ENCODE assay signal across 11 cellular contexts in the genomic region with DNA sequence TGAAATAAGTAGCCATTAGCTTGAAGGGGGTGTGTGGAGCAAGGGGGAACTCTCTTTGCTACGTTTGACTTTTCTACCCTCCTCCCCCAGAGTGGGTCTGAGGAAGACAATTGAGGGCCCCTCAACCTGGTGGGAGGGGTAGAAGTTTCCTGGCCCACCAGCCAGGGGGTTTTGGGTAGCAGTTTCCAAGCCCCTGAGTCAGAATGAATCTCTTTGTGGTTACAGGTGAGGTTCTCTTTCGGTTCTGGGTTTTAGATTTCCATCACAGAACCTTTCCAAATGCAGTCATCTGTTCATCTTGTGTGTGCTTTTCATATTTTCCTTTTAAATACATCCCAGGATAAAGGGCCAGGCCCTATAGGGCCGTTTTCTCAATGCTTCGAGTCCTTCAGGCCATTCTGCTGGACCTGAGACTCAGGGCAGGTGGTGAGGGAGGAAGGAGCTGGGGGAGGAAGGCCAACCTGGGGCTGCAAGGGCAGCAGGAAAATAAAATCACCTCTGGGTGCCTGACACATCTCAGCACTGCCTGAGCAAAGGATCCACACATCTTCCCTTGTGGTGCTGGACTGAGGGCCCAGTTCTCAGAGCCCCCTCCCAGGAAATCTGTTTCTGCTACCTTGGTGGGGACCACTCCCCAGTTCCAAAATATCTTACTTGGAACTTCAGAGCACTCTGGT. TPM values are rescaled to one million over a fixed set of nuclear protein-coding genes. Genes with fewer than 3 reads are reported as not detected.
DNase-seq lines count a peak whose midpoint lies in the region; ATAC-seq and TF ChIP-seq lines count a peak whose summit lies in the region.
"Had no signal": no experiment of that assay in that cellular context is flagged by ENCODE, and none has a peak within 500 bp of the region (broad histone marks: within the 10 kb centered on the region; RNA-seq: fewer than 3 reads in every experiment).

No MANE protein-coding gene starts in this region.

- H3K27ac ChIP-seq in CD8-positive, alpha-beta memory T cell (ENCODE audit: low read depth, low read length), result no peak overlapping the region
- H3K27ac ChIP-seq in ascending aorta (peak overlapping the region; percentile 75 to 82), spleen (peak overlapping the region; percentile 29 to 98 (median 80))
- H3K27ac ChIP-seq: VCaP had no signal

- intact Hi-C loops in ascending aorta (cut with DNase I), result loop anchor here (5.0 kb wide), 1 partner anchor 126 kb away; no protein-coding TSS in a partner anchor
- intact Hi-C loops in spleen (cut with DNase I; ENCODE audit: low total_unique reads), result loop anchor here (10.0 kb wide), 1 partner anchor 99 kb away; no protein-coding TSS in a partner anchor

- TF ChIP-seq CTCF in ascending aorta (IDR thresholded peaks at IDR 0.05) (no peak), spleen (IDR thresholded peaks at IDR 0.05 in 8 of 11, conservative IDR thresholded peaks at IDR 0.05 in 3 of 11) (no peak)

- peak overlapping the region; percentile 86 to 95 (median 94) for H3K27ac Mint-ChIP-seq in CD8-positive, alpha-beta memory T cell
- H3K27ac Mint-ChIP-seq: mesothelial cell of epicardium had no signal

- H3K4me3 Mint-ChIP-seq in CD8-positive, alpha-beta memory T cell, result peak overlapping the region; percentile 88 to 96 (median 94)
- H3K4me3 Mint-ChIP-seq: mesothelial cell of epicardium had no signal

- no peaks in the 10 kb centered on the region for H3K27me3 ChIP-seq in CD8-positive, alpha-beta memory T cell (ENCODE audit: insufficient read depth, low read length, poor library complexity, severe bottlenecking)
- no peaks in the 10 kb centered on the region for H3K27me3 ChIP-seq in ascending aorta
- peaks cover 0 to 21% (median 0%) of the 10 kb centered on the region in 7 donors for H3K27me3 ChIP-seq in spleen (replicated peaks in 1 of 7)

- H3K36me3 Mint-ChIP-seq in CD8-positive, alpha-beta memory T cell, result peaks cover 14 to 80% (median 25%) of the 10 kb centered on the region in 3 donors

- peaks cover 44% of the 10 kb centered on the region for H3K36me3 ChIP-seq in CD8-positive, alpha-beta memory T cell (ENCODE audit: insufficient read depth, low read length)
- H3K36me3 ChIP-seq in ascending aorta, result peaks cover 12 to 47% of the 10 kb centered on the region in 2 donors
- H3K36me3 ChIP-seq in spleen, result peaks cover 0 to 67% (median 42%) of the 10 kb centered on the region in 6 donors

- CTCF ChIA-PET in CD8-positive, alpha-beta memory T cell (lab: Charles Lee), result interaction anchor here (1.0 to 23.4 kb wide), 11 partner anchors 9 to 475 kb away, joined by 3 to 285 read pairs (median 5); no protein-coding TSS in a partner anchor

- no peak for TF ChIP-seq POLR2A in spleen (IDR thresholded peaks at IDR 0.05)

- peak overlapping the region; percentile 88 for H3K4me3 ChIP-seq in CD8-positive, alpha-beta memory T cell (ENCODE audit: low read length)
- peak overlapping the region in 1 of 2 donors; percentile 83 for H3K4me3 ChIP-seq in ascending aorta
- peak overlapping the region in 3 of 8 donors; percentile 73 to 79 (median 77) for H3K4me3 ChIP-seq in spleen

- peaks cover 0 to 5% of the 10 kb centered on the region in 2 donors for H3K27me3 Mint-ChIP-seq in CD8-positive, alpha-beta memory T cell

- ATAC-seq in HG03565 (IDR thresholded peaks at IDR 0.05; ENCODE audit: unreplicated experiment) (no peak), HG03521 (IDR thresholded peaks at IDR 0.05; ENCODE audit: unreplicated experiment) (no peak)

- 51 to 67% (median 64%) methylated on average over 4 of the region's 4 CpGs for whole genome bisulfite sequencing in spleen, 5 donors

- POLR2A ChIA-PET in CD8-positive, alpha-beta memory T cell (lab: Charles Lee), result interaction anchor here (0.6 to 1.7 kb wide), 5 partner anchors 17 to 89 kb away, joined by 3 to 4 read pairs (median 3); a partner anchor contains a TSS

- no peaks in the 10 kb centered on the region for H3K9me3 ChIP-seq in CD8-positive, alpha-beta memory T cell (ENCODE audit: low read length)
- H3K9me3 ChIP-seq in ascending aorta, result no peaks in the 10 kb centered on the region
- no peaks in the 10 kb centered on the region for H3K9me3 ChIP-seq in spleen

- peaks cover 73 to 78% (median 77%) of the 10 kb centered on the region in 3 donors for H3K4me1 Mint-ChIP-seq in CD8-positive, alpha-beta memory T cell

- peak in 1 of 5 donors; percentile 51 for DNase-seq in CD8-positive, alpha-beta memory T cell
- peak; percentile 59 for DNase-seq in activated CD4-positive, CD25-positive, alpha-beta regulatory T cell treated with anti-CD3 and anti-CD28 coated beads, Interleukin-2, amount 50 U/mL, for 72 hours
- DNase-seq in ascending aorta (ENCODE audit: low spot score in 2 of 2) (no peak), spleen (peak; percentile 37), amniotic stem cell (lab: John Stamatoyannopoulos, UW) (no peak), DMS 273 treated with DMSO at 0.1 percent for 48 hours (lab: John Stamatoyannopoulos, UW) (no peak)
- DNase-seq: NCI-H1105 had no signal

- no peaks in the 10 kb centered on the region for H3K9me3 Mint-ChIP-seq in CD8-positive, alpha-beta memory T cell
- H3K9me3 Mint-ChIP-seq: mesothelial cell of epicardium had no signal

- H3K4me1 ChIP-seq in CD8-positive, alpha-beta memory T cell (ENCODE audit: insufficient read depth, low read length), result peaks cover 77% of the 10 kb centered on the region
- H3K4me1 ChIP-seq in ascending aorta (peaks cover 9 to 55% of the 10 kb centered on the region in 2 donors), spleen (peaks cover 67 to 98% (median 85%) of the 10 kb centered on the region in 6 donors)

RNA-seq across cellular contexts. Expression of a gene that starts 4.7 kb away (rescaled TPM):
- 100 to 1,000 TPM; 115 to 121 TPM for total RNA-seq in CD8-positive, alpha-beta memory T cell
- polyA plus RNA-seq in CD8-positive, alpha-beta memory T cell, result 156 TPM
- total RNA-seq in ascending aorta, result 116 TPM
- total RNA-seq in spleen, result 100 to 1,000 TPM in 6 of 7 donors, 10 to 100 TPM in 1; 86.2 to 178 (median 123) TPM
- polyA plus RNA-seq in spleen, result 10 to 100 TPM; 48.7 to 94.2 (median 73.9) TPM

Comparison
In these comparisons a context has a peak if more than half of its experiments do, and no peak if none do; other contexts are left out.
1. DNase-seq: peak in activated CD4-positive, CD25-positive, alpha-beta regulatory T cell treated with anti-CD3 and anti-CD28 coated beads, Interleukin-2, amount 50 U/mL, for 72 hours (single experiment) and spleen (single experiment); none in ascending aorta (0 of 2), amniotic stem cell (single experiment) and DMS 273 treated with DMSO at 0.1 percent for 48 hours (single experiment).